In genomic region chr5:36596247-36596646, GRCh38 we compare ENCODE assay signal across 25 cellular contexts. TPM values are rescaled to one million over a fixed set of nuclear protein-coding genes. Genes with fewer than 3 reads are reported as not detected.
"Had no signal": no experiment of that assay in that cellular context is flagged by ENCODE, and none has a peak within 500 bp of the region (broad histone marks: within the 10 kb centered on the region; RNA-seq: fewer than 3 reads in every experiment).

No MANE protein-coding gene starts in this region.

- DNase-seq: activated CD4-positive, alpha-beta T cell treated with anti-CD3 and anti-CD28 coated beads for 4 hours; activated CD8-positive, alpha-beta memory T cell treated with anti-CD3 and anti-CD28 coated beads, Interleukin-2, amount 50 U/mL, for 4 hours; activated CD8-positive, alpha-beta T cell treated with anti-CD3 and anti-CD28 coated beads for 36 hours; activated T-cell treated with anti-CD3 and anti-CD28 coated beads, Interleukin-2, amount 50 U/mL, for 72 hours; aorta; caudate nucleus; NCI-H1048; NCI-H1694; NCI-H2029 treated with DMSO at 0.1 percent for 48 hours; NCI-H345; NCI-H510A; NCI-H526 treated with DMSO at 0.1 percent for 48 hours; NCI-H82; RPMI8226; T-helper 1 cell; WERI-Rb-1 had no signal

- H3K27me3 ChIP-seq: breast epithelium had no signal

- H3K4me3 ChIP-seq: breast epithelium, SK-N-MC had no signal

- ATAC-seq: activated CD4-positive, CD25-positive, alpha-beta regulatory T cell treated with anti-CD3 and anti-CD28 coated beads, Interleukin-2, amount 50 U/mL, for 24 hours; activated CD8-positive, alpha-beta T cell treated with anti-CD3 and anti-CD28 coated beads for 36 hours; activated T-cell treated with anti-CD3 and anti-CD28 coated beads, Interleukin-2, amount 50 U/mL, for 72 hours; Panc1; Right ventricle myocardium inferior had no signal

- H3K4me3 Mint-ChIP-seq: activated CD8-positive, alpha-beta T cell treated with anti-CD3 and anti-CD28 coated beads for 36 hours; activated naive CD4-positive, alpha-beta T cell treated with anti-CD3 and anti-CD28 coated beads, Interleukin-2, amount 50 U/mL, for 24 hours; activated T-cell treated with anti-CD3 and anti-CD28 coated beads, Interleukin-2, amount 50 U/mL, for 72 hours had no signal

- H3K4me1 ChIP-seq: breast epithelium had no signal

- H3K4me1 Mint-ChIP-seq: activated naive CD4-positive, alpha-beta T cell treated with anti-CD3 and anti-CD28 coated beads, Interleukin-2, amount 50 U/mL, for 24 hours had no signal

- H3K36me3 Mint-ChIP-seq: activated naive CD4-positive, alpha-beta T cell treated with anti-CD3 and anti-CD28 coated beads, Interleukin-2, amount 50 U/mL, for 24 hours had no signal

- H3K36me3 ChIP-seq: breast epithelium, WERI-Rb-1 had no signal

- H3K27ac Mint-ChIP-seq: activated CD8-positive, alpha-beta T cell treated with anti-CD3 and anti-CD28 coated beads for 36 hours; activated naive CD4-positive, alpha-beta T cell treated with anti-CD3 and anti-CD28 coated beads, Interleukin-2, amount 50 U/mL, for 24 hours; activated T-cell treated with anti-CD3 and anti-CD28 coated beads, Interleukin-2, amount 50 U/mL, for 72 hours; activated T-helper 2 cell treated with anti-CD3 and anti-CD28 coated beads, Interferon-gamma antibody, Interleukin-2, Interleukin-4, amounts not matched to agents 10 μg/mL and 5 μg/mL and 100 μg/mL, durations not matched to agents 14 hours and 24 hours and 36 hours had no signal

- H3K9me3 ChIP-seq: breast epithelium had no signal

- H3K9me3 Mint-ChIP-seq: activated CD8-positive, alpha-beta T cell treated with anti-CD3 and anti-CD28 coated beads for 36 hours; activated naive CD4-positive, alpha-beta T cell treated with anti-CD3 and anti-CD28 coated beads, Interleukin-2, amount 50 U/mL, for 24 hours; activated T-cell treated with anti-CD3 and anti-CD28 coated beads, Interleukin-2, amount 50 U/mL, for 72 hours; activated T-helper 2 cell treated with anti-CD3 and anti-CD28 coated beads, Interferon-gamma antibody, Interleukin-2, Interleukin-4, amounts not matched to agents 10 μg/mL and 5 μg/mL and 100 μg/mL, durations not matched to agents 14 hours and 24 hours and 36 hours had no signal

- H3K27ac ChIP-seq: breast epithelium, SK-N-MC, WERI-Rb-1 had no signal

RNA-seq across cellular contexts. Expression of gene SLC1A3, which starts 10.2 kb away (rescaled TPM):
- total RNA-seq: activated T-helper 2 cell treated with anti-CD3 and anti-CD28 coated beads, Interferon-gamma antibody, Interleukin-2, Interleukin-4, amounts not matched to agents 10 μg/mL and 5 μg/mL and 100 μg/mL, durations not matched to agents 14 hours and 24 hours and 36 hours; OCI-LY7; T-helper 2 cell treated with Interferon-gamma antibody and Interleukin-4, amounts not matched to agents 100 ng/mL and 5 ng/mL, for 36 hours had no signal
